ENCODE assay signal across 8 cellular contexts in the genomic region with DNA sequence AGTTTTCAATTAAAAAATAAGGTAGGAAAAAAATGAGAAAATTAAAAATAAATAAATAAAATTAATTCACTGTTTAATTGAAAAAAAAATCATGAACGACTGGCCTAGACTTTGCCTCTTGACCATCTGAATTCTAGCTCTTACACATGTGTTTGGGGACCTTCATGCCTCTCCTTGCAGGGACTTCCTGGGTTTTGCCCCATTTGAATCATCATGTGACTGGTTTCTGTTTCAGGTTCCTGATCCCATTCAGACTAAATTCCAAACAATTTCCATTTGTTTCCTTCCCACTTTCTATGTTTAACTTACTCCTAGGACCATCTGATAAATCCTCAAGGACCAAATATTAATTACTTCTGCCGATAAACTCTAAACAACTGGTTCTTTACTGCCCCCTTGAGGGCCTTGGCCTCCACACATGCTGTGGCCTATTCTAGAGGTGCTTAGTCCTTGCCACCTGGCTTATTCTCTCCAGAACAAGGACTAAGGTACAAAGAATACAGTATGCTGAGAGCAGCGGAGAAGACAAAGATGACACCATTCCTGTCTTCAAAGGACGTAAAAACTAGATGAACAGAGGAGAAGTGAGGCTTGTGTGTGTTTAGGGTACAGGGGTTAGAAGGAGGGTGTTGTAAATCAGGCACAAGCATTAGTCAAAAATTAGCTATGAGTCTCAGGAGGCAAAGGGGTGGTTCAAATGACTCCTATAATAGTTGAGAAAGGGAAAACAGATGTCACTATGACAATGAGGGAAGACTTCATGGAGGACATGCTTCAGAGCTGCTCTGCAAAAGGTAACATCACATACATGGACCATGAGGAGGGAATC.
A peak's percentile ranks its signal among the peaks of the same experiment; 100 is the strongest.
DNase-seq lines count a peak whose midpoint lies in the region; ATAC-seq, FAIRE-seq and TF ChIP-seq lines count a peak whose summit lies in the region.

No MANE protein-coding gene starts in this region.

- no peaks in the 10 kb centered on the region for H3K9me1 ChIP-seq in endothelial cell of umbilical vein (replicated peaks; ENCODE audit: control insufficient read depth, extremely low read depth, insufficient read depth, low read length)

- no peak overlapping the region for H3K4me2 ChIP-seq in endothelial cell of umbilical vein (ENCODE audit: insufficient read depth, low read length)

- dilution Hi-C loops in endothelial cell of umbilical vein (cut with MboI; ENCODE audit: extremely low pct_ligation_motif_present, low sequenced_read_pairs): no loop called here

- peak; percentile 53 for TF ChIP-seq CTCF in HL-60 (IDR thresholded peaks at IDR 0.05; ENCODE audit: insufficient read depth, low read length)
- TF ChIP-seq CTCF in endothelial cell of umbilical vein (IDR thresholded peaks at IDR 0.05; ENCODE audit: extremely low read depth in 1 of 2, insufficient read depth in 1 of 2, low read depth in 1 of 2, low read length in 2 of 2): peak; percentile 64 to 73

- no peaks in the 10 kb centered on the region for H3K36me3 Mint-ChIP-seq in activated CD4-positive, alpha-beta T cell treated with anti-CD3 and anti-CD28 coated beads, Interleukin-2, amount 10 ng/mL, durations not matched to agents 24 days and 14 days (ENCODE audit: low read depth)
- H3K36me3 Mint-ChIP-seq in activated T-helper 2 cell treated with anti-CD3 and anti-CD28 coated beads, Interferon-gamma antibody, Interleukin-2, Interleukin-4, amounts not matched to agents 10 μg/mL and 5 μg/mL and 100 μg/mL, durations not matched to agents 14 hours and 24 hours and 36 hours (ENCODE audit: low read depth): no peaks in the 10 kb centered on the region

- no peaks in the 10 kb centered on the region for H3K4me1 Mint-ChIP-seq in activated CD4-positive, alpha-beta T cell treated with anti-CD3 and anti-CD28 coated beads, Interleukin-2, amount 10 ng/mL, durations not matched to agents 24 days and 14 days
- H3K4me1 Mint-ChIP-seq in activated T-helper 2 cell treated with anti-CD3 and anti-CD28 coated beads, Interferon-gamma antibody, Interleukin-2, Interleukin-4, amounts not matched to agents 10 μg/mL and 5 μg/mL and 100 μg/mL, durations not matched to agents 14 hours and 24 hours and 36 hours (ENCODE audit: low read depth): no peaks in the 10 kb centered on the region

- no peak overlapping the region for H3K27ac Mint-ChIP-seq in activated CD4-positive, alpha-beta T cell treated with anti-CD3 and anti-CD28 coated beads, Interleukin-2, amount 10 ng/mL, durations not matched to agents 24 days and 14 days
- no peak overlapping the region for H3K27ac Mint-ChIP-seq in activated T-helper 2 cell treated with anti-CD3 and anti-CD28 coated beads, Interferon-gamma antibody, Interleukin-2, Interleukin-4, amounts not matched to agents 10 μg/mL and 5 μg/mL and 100 μg/mL, durations not matched to agents 14 hours and 24 hours and 36 hours

- H3K9me3 Mint-ChIP-seq in activated CD4-positive, alpha-beta T cell treated with anti-CD3 and anti-CD28 coated beads, Interleukin-2, amount 10 ng/mL, durations not matched to agents 24 days and 14 days: no peaks in the 10 kb centered on the region
- no peaks in the 10 kb centered on the region for H3K9me3 Mint-ChIP-seq in activated T-helper 2 cell treated with anti-CD3 and anti-CD28 coated beads, Interferon-gamma antibody, Interleukin-2, Interleukin-4, amounts not matched to agents 10 μg/mL and 5 μg/mL and 100 μg/mL, durations not matched to agents 14 hours and 24 hours and 36 hours

- peak; percentile 86 for ATAC-seq in GM21390 (IDR thresholded peaks at IDR 0.05; ENCODE audit: unreplicated experiment)

- peak; percentile 85 for FAIRE-seq in endothelial cell of umbilical vein (lab: Jason Lieb, UNC)

- TF ChIP-seq POLR2A in endothelial cell of umbilical vein (IDR thresholded peaks at IDR 0.05; ENCODE audit: low read depth, low read length): no peak

- H3K9me3 ChIP-seq in NT2/D1 (ENCODE audit: insufficient read depth, low read length): no peaks in the 10 kb centered on the region
- no peaks in the 10 kb centered on the region for H3K9me3 ChIP-seq in endothelial cell of umbilical vein (replicated peaks; ENCODE audit: control insufficient read depth, insufficient read depth, low read length)

- H3K4me3 Mint-ChIP-seq in activated CD4-positive, alpha-beta T cell treated with anti-CD3 and anti-CD28 coated beads, Interleukin-2, amount 10 ng/mL, durations not matched to agents 24 days and 14 days: no peak overlapping the region
- H3K4me3 Mint-ChIP-seq in activated T-helper 2 cell treated with anti-CD3 and anti-CD28 coated beads, Interferon-gamma antibody, Interleukin-2, Interleukin-4, amounts not matched to agents 10 μg/mL and 5 μg/mL and 100 μg/mL, durations not matched to agents 14 hours and 24 hours and 36 hours (ENCODE audit: low read depth): no peak overlapping the region

- POLR2A ChIA-PET in endothelial cell of umbilical vein (lab: Charles Lee): no interaction called here

- no TSS peak for BruUV-seq in endothelial cell of umbilical vein (replicated peaks; lab: Mats Ljungman, UMichigan)

- H3K79me2 ChIP-seq in endothelial cell of umbilical vein (ENCODE audit: control insufficient read depth, insufficient read depth, low read length): no peaks in the 10 kb centered on the region

- no peaks in the 10 kb centered on the region for H3K27me3 ChIP-seq in HL-60 (ENCODE audit: insufficient read depth, poor library complexity, severe bottlenecking)
- H3K27me3 ChIP-seq in NT2/D1 (ENCODE audit: insufficient read depth, insufficient read length): no peaks in the 10 kb centered on the region
- H3K27me3 ChIP-seq in endothelial cell of umbilical vein (ENCODE audit: control insufficient read depth in 2 of 2, insufficient read depth in 2 of 2, low read length in 2 of 2): peaks cover 2% of the 10 kb centered on the region in 2 experiments

- CTCF ChIA-PET in endothelial cell of umbilical vein (lab: Charles Lee): interaction anchor here (0.9 to 1.1 kb wide), 4 partner anchors 8 to 126 kb away, joined by 3 to 10 read pairs (median 4); a partner anchor contains a TSS

- H3K27ac ChIP-seq in HL-60 (replicated peaks): no peak overlapping the region
- no peak overlapping the region for H3K27ac ChIP-seq in endothelial cell of umbilical vein (ENCODE audit: insufficient read depth, low read depth, low read length)

- no peaks in the 10 kb centered on the region for H4K20me1 ChIP-seq in endothelial cell of umbilical vein (replicated peaks; ENCODE audit: control insufficient read depth, extremely low read depth, insufficient read depth, low read length)

- H3K4me1 ChIP-seq in NT2/D1 (ENCODE audit: insufficient read depth, insufficient read length) (no peaks in the 10 kb centered on the region), endothelial cell of umbilical vein (ENCODE audit: control insufficient read depth, extremely low read depth, insufficient read depth, low read length) (no peaks in the 10 kb centered on the region)

- H3K9ac ChIP-seq in NT2/D1 (ENCODE audit: insufficient read length, low read depth) (no peak overlapping the region), endothelial cell of umbilical vein (replicated peaks; ENCODE audit: extremely low read depth, insufficient read depth, low read length) (no peak overlapping the region)

- peaks cover 1% of the 10 kb centered on the region for H3K27me3 Mint-ChIP-seq in activated CD4-positive, alpha-beta T cell treated with anti-CD3 and anti-CD28 coated beads, Interleukin-2, amount 10 ng/mL, durations not matched to agents 24 days and 14 days
- no peaks in the 10 kb centered on the region for H3K27me3 Mint-ChIP-seq in activated T-helper 2 cell treated with anti-CD3 and anti-CD28 coated beads, Interferon-gamma antibody, Interleukin-2, Interleukin-4, amounts not matched to agents 10 μg/mL and 5 μg/mL and 100 μg/mL, durations not matched to agents 14 hours and 24 hours and 36 hours (ENCODE audit: low read depth)

- H3K4me3 ChIP-seq in HL-60 (replicated peaks; ENCODE audit: insufficient read depth, low read length): no peak overlapping the region
- no peak overlapping the region for H3K4me3 ChIP-seq in NT2/D1 (ENCODE audit: insufficient read length, low read depth)
- no peak overlapping the region for H3K4me3 ChIP-seq in endothelial cell of umbilical vein (replicated peaks in 1 of 3; ENCODE audit: insufficient read depth in 1 of 3, low read depth in 1 of 3, low read length in 3 of 3)

- intact Hi-C loops in activated CD4-positive, alpha-beta T cell treated with anti-CD3 and anti-CD28 coated beads, Interleukin-2, amount 10 ng/mL, durations not matched to agents 24 days and 14 days (cut with micrococcal nuclease): no loop called here
- intact Hi-C loops in endothelial cell of umbilical vein (cut with micrococcal nuclease): loop anchor here (1.0 to 2.0 kb wide), 2 partner anchors 124 to 173 kb away; no protein-coding TSS in a partner anchor
- intact Hi-C loops in activated T-helper 2 cell treated with anti-CD3 and anti-CD28 coated beads, Interferon-gamma antibody, Interleukin-2, Interleukin-4, amounts not matched to agents 10 μg/mL and 5 μg/mL and 100 μg/mL, durations not matched to agents 14 hours and 24 hours and 36 hours (cut with micrococcal nuclease): no loop called here

- H3K36me3 ChIP-seq in NT2/D1 (ENCODE audit: insufficient read depth, insufficient read length, low read length): no peaks in the 10 kb centered on the region
- H3K36me3 ChIP-seq in endothelial cell of umbilical vein (ENCODE audit: control insufficient read depth in 2 of 2, extremely low read depth in 1 of 2, insufficient read depth in 2 of 2, low read length in 2 of 2): no peaks in the 10 kb centered on the region

- peak; percentile 63 for DNase-seq in activated CD4-positive, alpha-beta T cell treated with anti-CD3 and anti-CD28 coated beads, Interleukin-2, amount 10 ng/mL, durations not matched to agents 24 days and 14 days
- no peak for DNase-seq in activated CD4-positive, alpha-beta T cell treated with anti-CD3 and anti-CD28 coated beads, Interleukin-2, amount 50 U/mL, for 4 hours
- DNase-seq in HL-60 (ENCODE audit: low read depth in 1 of 2, low spot score in 1 of 2) (peak in 1 of 2 experiments; percentile 33), NT2/D1 (ENCODE audit: low read depth, low spot score) (peak; percentile 52), endothelial cell of umbilical vein (ENCODE audit: low read depth, low spot score) (peak; percentile 56), renal cortical epithelial cell (ENCODE audit: low read depth) (peak; percentile 61)
- no peak for DNase-seq in activated T-helper 2 cell treated with anti-CD3 and anti-CD28 coated beads, Interferon-gamma antibody, Interleukin-2, Interleukin-4, amounts not matched to agents 10 μg/mL and 5 μg/mL and 100 μg/mL, durations not matched to agents 14 hours and 24 hours and 36 hours (ENCODE audit: low spot score)

- H2AFZ ChIP-seq in endothelial cell of umbilical vein (ENCODE audit: low read depth, low read length): no peak overlapping the region

TF ChIP-seq in endothelial cell of umbilical vein, 7 proteins besides CTCF, POLR2A, EP300 and RAD21 (continues in another document):
- TF ChIP-seq POLR2AphosphoS5 (IDR thresholded peaks at IDR 0.05; ENCODE audit: insufficient read depth, low read depth, low read length) (no peak), GATA2 (IDR thresholded peaks at IDR 0.05; ENCODE audit: insufficient read depth, insufficient read length, low read depth, low read length) (no peak), EZH2 (IDR thresholded peaks at IDR 0.05; ENCODE audit: borderline replicate concordance, low read depth, low read length, severe bottlenecking) (no peak), JUN (IDR thresholded peaks at IDR 0.05; ENCODE audit: borderline replicate concordance, insufficient read depth, insufficient read length, low read depth) (no peak)

Comparison
In these comparisons a context has a peak if more than half of its experiments do, and no peak if none do; other contexts are left out.
1. DNase-seq: peak in activated CD4-positive, alpha-beta T cell treated with anti-CD3 and anti-CD28 coated beads, Interleukin-2, amount 10 ng/mL, durations not matched to agents 24 days and 14 days (single experiment), NT2/D1 (single experiment), endothelial cell of umbilical vein (single experiment) and renal cortical epithelial cell (single experiment); none in activated CD4-positive, alpha-beta T cell treated with anti-CD3 and anti-CD28 coated beads, Interleukin-2, amount 50 U/mL, for 4 hours (0 of 2) and activated T-helper 2 cell treated with anti-CD3 and anti-CD28 coated beads, Interferon-gamma antibody, Interleukin-2, Interleukin-4, amounts not matched to agents 10 μg/mL and 5 μg/mL and 100 μg/mL, durations not matched to agents 14 hours and 24 hours and 36 hours (single experiment).